Comparison of ENCODE assay signal across 18 cellular contexts in genomic region chr9:26329974-26330373, GRCh38.
"Had no signal": no experiment of that assay in that cellular context is flagged by ENCODE, and none has a peak within 500 bp of the region (broad histone marks: within the 10 kb centered on the region; RNA-seq: fewer than 3 reads in every experiment).

No MANE protein-coding gene starts in this region.

- FAIRE-seq: colon, endothelial cell of umbilical vein, kidney, small intestine had no signal

- DNase-seq: effector CD4-positive, alpha-beta T cell; endodermal cell; erythroblast; foreskin keratinocyte; kidney; mesendoderm; naive thymus-derived CD8-positive, alpha-beta T cell; posterior cingulate gyrus; small intestine; stimulated activated CD4-positive, alpha-beta T cell treated with anti-CD3 and anti-CD28 coated beads, Interleukin-12 subunit alpha, Interleukin-12 subunit beta, amount 100 ng/mL, for 4 hours; stimulated activated naive CD4-positive, alpha-beta T cell treated with Interleukin-2 at 50 U/mL for 16 hours; upper lobe of left lung; uterus had no signal

- H3K27me3 ChIP-seq: foreskin keratinocyte, neutrophil, right atrium auricular region, thyroid gland, upper lobe of left lung, uterus had no signal

- H3K36me3 Mint-ChIP-seq: naive thymus-derived CD8-positive, alpha-beta T cell had no signal

- H3K36me3 ChIP-seq: neutrophil, right atrium auricular region, thyroid gland, upper lobe of left lung, uterus had no signal

- H3K27ac Mint-ChIP-seq: endodermal cell; naive thymus-derived CD8-positive, alpha-beta T cell had no signal

- ATAC-seq: foreskin keratinocyte; naive thymus-derived CD8-positive, alpha-beta T cell had no signal

- H3K4me3 ChIP-seq: right atrium auricular region, thyroid gland, upper lobe of left lung, uterus had no signal

- H3K27ac ChIP-seq: foreskin keratinocyte, neutrophil, right atrium auricular region, upper lobe of left lung, uterus had no signal

- H3K4me3 Mint-ChIP-seq: endodermal cell; naive thymus-derived CD8-positive, alpha-beta T cell had no signal

- H3K27me3 Mint-ChIP-seq: naive thymus-derived CD8-positive, alpha-beta T cell had no signal

- H3K9me3 ChIP-seq: neutrophil, right atrium auricular region, thyroid gland, upper lobe of left lung, uterus had no signal

- H3K4me1 Mint-ChIP-seq: naive thymus-derived CD8-positive, alpha-beta T cell had no signal

- H3K4me1 ChIP-seq: foreskin keratinocyte, right atrium auricular region, upper lobe of left lung, uterus had no signal

- H3K9me3 Mint-ChIP-seq: endodermal cell had no signal
